In the genomic region with DNA sequence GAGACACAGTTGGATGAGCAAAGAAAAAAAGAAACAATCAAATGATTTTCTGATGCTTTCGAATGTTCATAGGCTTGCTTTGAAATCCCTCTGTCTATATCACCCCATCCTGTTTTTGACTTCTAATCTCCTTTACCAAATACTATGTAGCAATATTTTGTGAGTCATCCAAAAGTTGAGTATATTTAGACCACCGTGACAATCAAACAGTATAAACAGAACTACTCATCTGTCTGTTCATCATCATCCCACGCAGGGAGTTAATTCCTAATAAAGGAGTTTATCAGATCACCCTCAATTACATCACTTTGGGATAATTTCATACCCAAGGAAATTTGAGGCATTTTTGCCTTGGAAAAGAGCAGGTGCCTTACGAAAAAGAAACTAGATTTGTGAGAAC, we compare ENCODE assay signal across 1 cellular context.
TF ChIP-seq lines count a peak whose summit lies in the region.

No MANE protein-coding gene starts in this region.

TF ChIP-seq in A549, 52 proteins besides CTCF, POLR2A, EP300 and RAD21 (continued from another document):
- TF ChIP-seq CEBPB (IDR thresholded peaks at IDR 0.05) (peak; percentile 88 to 91), FOSL2 (IDR thresholded peaks at IDR 0.05) (peak; percentile 87), FOSL2 (CRISPR knock-in tag; IDR thresholded peaks at IDR 0.05) (peak; percentile 95), GATA3 (IDR thresholded peaks at IDR 0.05; ENCODE audit: borderline replicate concordance) (peak; percentile 76; the same call in 1 of the 2 replicates)
